ENCODE assay signal across 15 cellular contexts in the genomic region with DNA sequence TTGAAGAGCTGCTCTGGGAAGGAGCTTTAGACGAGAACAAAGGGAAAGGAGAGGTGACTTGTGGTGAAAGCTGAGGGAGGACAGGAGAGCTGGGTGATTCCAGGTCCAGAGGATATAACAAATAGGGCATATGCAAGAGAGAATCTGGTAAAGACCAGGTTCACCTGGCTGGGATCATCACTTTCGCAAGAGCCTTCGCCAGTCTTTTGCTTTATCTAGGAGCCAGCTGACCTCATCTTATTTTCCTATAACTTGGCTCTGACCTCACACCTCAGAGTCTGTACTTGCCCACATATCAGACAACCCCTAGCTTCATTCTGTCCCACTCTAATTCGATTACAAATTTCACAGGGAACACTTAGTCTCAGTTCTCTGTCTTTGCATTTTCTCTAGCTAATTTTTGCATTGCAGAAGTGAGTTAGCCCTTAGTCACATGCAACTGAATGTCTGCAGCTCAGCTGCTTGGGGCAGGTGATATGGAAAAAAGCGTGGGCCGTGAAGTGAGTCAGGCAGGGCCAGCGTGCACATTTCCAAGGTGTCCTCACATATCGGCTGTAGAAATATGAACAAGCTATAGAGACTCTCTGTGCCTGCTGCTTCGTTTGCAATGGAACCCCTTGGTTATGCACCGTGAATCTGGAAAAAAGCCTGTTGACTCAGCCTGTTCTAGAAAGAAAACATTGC. TPM values are rescaled to one million over a fixed set of nuclear protein-coding genes. Genes with fewer than 3 reads are reported as not detected.
DNase-seq lines count a peak whose midpoint lies in the region; ATAC-seq and TF ChIP-seq lines count a peak whose summit lies in the region.
"Had no signal": no experiment of that assay in that cellular context is flagged by ENCODE, and none has a peak within 500 bp of the region (broad histone marks: within the 10 kb centered on the region; RNA-seq: fewer than 3 reads in every experiment).

No MANE protein-coding gene starts in this region.

- peaks cover 7% of the 10 kb centered on the region; the same call in 1 of the 2 replicates for H3K4me1 ChIP-seq in H9 (ENCODE audit: insufficient read depth, low read length)

- H2BK12ac ChIP-seq in H9 (ENCODE audit: insufficient read length, low read depth, low read length): no peak overlapping the region

- no peak overlapping the region for H2BK20ac ChIP-seq in H9 (ENCODE audit: low read depth, low read length, poor library complexity, severe bottlenecking)

- H3K79me1 ChIP-seq in H9 (ENCODE audit: insufficient read depth, low read depth, low read length, poor library complexity, severe bottlenecking): no peaks in the 10 kb centered on the region

- no peak for DNase-seq in H9
- peak; percentile 33 for DNase-seq in NCI-H226
- peak; percentile 63 for DNase-seq in choroid plexus epithelial cell (ENCODE audit: low read depth)
- DNase-seq in renal cortical epithelial cell (ENCODE audit: low read depth): peak; percentile 94
- DNase-seq in GM10248 (ENCODE audit: extremely low spot score): no peak
- no peak for DNase-seq in NCI-H446 treated with DMSO at 0.1 percent for 48 hours (lab: John Stamatoyannopoulos, UW)
- DNase-seq: aorta; erythroblast; head of caudate nucleus; midbrain; NCI-H1048; NCI-H2107; stimulated activated CD8-positive, alpha-beta memory T cell treated with anti-CD3 and anti-CD28 coated beads, Interleukin-4, amount 100 ng/mL, for 48 hours; tibial artery had no signal

- POLR2A ChIA-PET in GM10248 (lab: Yijun Ruan, JAX): no interaction called here

- H4K8ac ChIP-seq in H9 (replicated peaks; ENCODE audit: insufficient read length, low read depth, low read length): no peak overlapping the region

- H3K9me3 ChIP-seq in H9 (ENCODE audit: control insufficient read depth, low read depth, low read length): no peaks in the 10 kb centered on the region
- H3K9me3 ChIP-seq: tibial artery had no signal

- no peak overlapping the region for H3T11ph ChIP-seq in H9 (ENCODE audit: low read length)

- H3K14ac ChIP-seq in H9 (ENCODE audit: insufficient read depth, low read length): no peak overlapping the region

- peak overlapping the region in 2 of 3 experiments; percentile 33 to 51; a peak in 2 of 7 replicates for H3K27ac Mint-ChIP-seq in H9

- no peaks in the 10 kb centered on the region for H3K27me3 ChIP-seq in H9 (ENCODE audit: insufficient read depth, low read length)
- H3K27me3 ChIP-seq: tibial artery had no signal

- H3K79me2 ChIP-seq in H9 (ENCODE audit: insufficient read depth, low read length): no peaks in the 10 kb centered on the region

- H3K4ac ChIP-seq in H9 (ENCODE audit: low read depth, low read length): no peak overlapping the region

- ATAC-seq in HG03135 (IDR thresholded peaks at IDR 0.05; ENCODE audit: unreplicated experiment): no peak

- no peaks in the 10 kb centered on the region for H3K23me2 ChIP-seq in H9 (ENCODE audit: insufficient read length, low read depth, low read length, poor library complexity, severe bottlenecking)

- no peak overlapping the region for H2AFZ ChIP-seq in H9 (ENCODE audit: low read length)

- H3K23ac ChIP-seq in H9 (ENCODE audit: insufficient read length, low read depth, low read length): no peak overlapping the region

- H4K91ac ChIP-seq in H9 (ENCODE audit: insufficient read length, low read depth, low read length): no peak overlapping the region

- H3K27ac ChIP-seq in H9 (ENCODE audit: insufficient read length, low read depth, low read length): no peak overlapping the region
- H3K27ac ChIP-seq: tibial artery had no signal

- H3K18ac ChIP-seq in H9 (ENCODE audit: insufficient read length, low read depth, low read length): no peak overlapping the region

- no peak overlapping the region for H4K5ac ChIP-seq in H9 (ENCODE audit: insufficient read length, low read depth, low read length)

- peaks cover 21 to 23% of the 10 kb centered on the region in 2 experiments for H3K4me1 Mint-ChIP-seq in H9

- H2BK15ac ChIP-seq in H9 (ENCODE audit: low read depth, low read length): no peak overlapping the region

- CTCF ChIA-PET in GM10248 (lab: Yijun Ruan, JAX): interaction anchor here (0.7 to 1.5 kb wide), 2 partner anchors 13 to 14 kb away, joined by 4 to 5 read pairs; no protein-coding TSS in a partner anchor

- H4K20me1 ChIP-seq in H9 (ENCODE audit: control insufficient read depth, insufficient read depth, insufficient read length): no peaks in the 10 kb centered on the region

- TF ChIP-seq CTCF in H9 (conservative IDR thresholded peaks at IDR 0.05): no peak
- no peak for TF ChIP-seq CTCF in choroid plexus epithelial cell (conservative IDR thresholded peaks at IDR 0.05; ENCODE audit: low read depth, low read length)
- no peak for TF ChIP-seq CTCF in GM10248 (IDR thresholded peaks at IDR 0.05; ENCODE audit: control extremely low read depth, extremely low read depth, low read depth, missing control alignments)

- WGBS in H9 (ENCODE audit: extremely low coverage, insufficient read length, low lambda C conversion rate): no CpG with 5 or more reads among the region's 10 CpGs

- H3K4me3 ChIP-seq in choroid plexus epithelial cell (ENCODE audit: low read depth, low read length): no peak overlapping the region
- H3K4me3 ChIP-seq: tibial artery had no signal

- no peaks in the 10 kb centered on the region for H3K36me3 Mint-ChIP-seq in H9 (ENCODE audit: insufficient read depth in 1 of 3, low read depth in 3 of 3)

- no peak overlapping the region for H3K56ac ChIP-seq in H9 (ENCODE audit: insufficient read length, low read depth, low read length)

- H3K9ac ChIP-seq in H9 (ENCODE audit: extremely low read depth, insufficient read length, low read length): no peak overlapping the region

- no peaks in the 10 kb centered on the region; a peak in 1 of 5 replicates for H3K9me3 Mint-ChIP-seq in H9

- H3K4me2 ChIP-seq in H9 (ENCODE audit: insufficient read depth, insufficient read length, low read length): no peak overlapping the region

- no peak overlapping the region for H3K4me3 Mint-ChIP-seq in H9

- H3K27me3 Mint-ChIP-seq in H9 (ENCODE audit: low read depth): no peaks in the 10 kb centered on the region

- no peak overlapping the region for H2BK120ac ChIP-seq in H9 (ENCODE audit: low read depth, low read length, poor library complexity, severe bottlenecking)

- H2BK5ac ChIP-seq in H9 (ENCODE audit: insufficient read length, low read length): no peak overlapping the region

- no peak overlapping the region for H2AK5ac ChIP-seq in H9 (ENCODE audit: insufficient read length, low read length)

RNA-seq across cellular contexts. Expression of a gene that starts 7.4 kb away (rescaled TPM):
- total RNA-seq in H9 (2021): not detected in 2 replicates
- total RNA-seq in renal cortical epithelial cell: 0.17 and 0.50 TPM in 2 replicates

RNA-seq across cellular contexts. Expression of a gene that starts 43.9 kb away (rescaled TPM):
- total RNA-seq in H9 (2021) (0.61 and 0.79 TPM in 2 replicates), renal cortical epithelial cell (38.7 and 166 TPM in 2 replicates)

Comparison
In these comparisons a context has a peak if more than half of its experiments do, and no peak if none do; other contexts are left out.
1. DNase-seq: peak in NCI-H226 (single experiment), choroid plexus epithelial cell (single experiment) and renal cortical epithelial cell (single experiment); none in H9 (single experiment), GM10248 (single experiment) and NCI-H446 treated with DMSO at 0.1 percent for 48 hours (single experiment).
2. RNA of a gene that starts 43.9 kb away (total RNA-seq): 38.7 to 166 TPM in renal cortical epithelial cell; 0.61 to 0.79 TPM in H9; every median in the first group is over 10 times any median in the second.